In genomic region chr13:50230365-50230978, GRCh38 we compare ENCODE assay signal across 10 cellular contexts.
DNase-seq lines count a peak whose midpoint lies in the region; ATAC-seq and TF ChIP-seq lines count a peak whose summit lies in the region.
"Had no signal": no experiment of that assay in that cellular context is flagged by ENCODE, and none has a peak within 500 bp of the region (broad histone marks: within the 10 kb centered on the region; RNA-seq: fewer than 3 reads in every experiment).

No MANE protein-coding gene starts in this region.

- H3K36me3 ChIP-seq in adipocyte (ENCODE audit: control insufficient read depth, insufficient read depth, low read length, severe bottlenecking), result no peaks in the 10 kb centered on the region

- peaks cover 29% of the 10 kb centered on the region for H3K4me1 ChIP-seq in adipocyte (ENCODE audit: control insufficient read depth, insufficient read depth, low read length)

- H3K9me3 Mint-ChIP-seq in CD4-positive, alpha-beta T cell, result no peaks in the 10 kb centered on the region

- no peak overlapping the region for H3K4me3 Mint-ChIP-seq in CD4-positive, alpha-beta T cell

- no peak overlapping the region for H3K27ac ChIP-seq in CD4-positive, alpha-beta T cell (ENCODE audit: low read depth, low read length)

- CTCF ChIA-PET in CD4-positive, alpha-beta T cell (lab: Charles Lee), result no interaction called here

- no peak for DNase-seq in CD4-positive, alpha-beta T cell
- peak; percentile 66 for DNase-seq in Jurkat, Clone E6-1 (ENCODE audit: low read depth, low spot score)
- DNase-seq in adipocyte (ENCODE audit: low read depth) (peak; percentile 71), medulla oblongata (ENCODE audit: extremely low spot score) (peak; percentile 72), inferior parietal cortex (ENCODE audit: extremely low spot score) (no peak), OCI-M2 (lab: John Stamatoyannopoulos, UW; ENCODE audit: unreplicated experiment) (no peak)
- DNase-seq: NCI-H187 had no signal

- POLR2A ChIA-PET in CD4-positive, alpha-beta T cell (lab: Charles Lee), result interaction anchor here (0.6 to 2.0 kb wide), 2 partner anchors 119 to 149 kb away, joined by 3 to 4 read pairs; no protein-coding TSS in a partner anchor

- intact Hi-C loops in CD4-positive, alpha-beta T cell (cut with DNase I, micrococcal nuclease), result no loop called here

- H3K27me3 Mint-ChIP-seq in CD4-positive, alpha-beta T cell, result no peaks in the 10 kb centered on the region

- H3K9ac ChIP-seq in adipocyte (ENCODE audit: low read length), result no peak overlapping the region

- TF ChIP-seq CTCF in CD4-positive, alpha-beta T cell (IDR thresholded peaks at IDR 0.05), result no peak

- no peak for ATAC-seq in CD4-positive, alpha-beta T cell (ENCODE audit: poor library complexity)
- no peak for ATAC-seq in HG02763 (IDR thresholded peaks at IDR 0.05; ENCODE audit: unreplicated experiment)
- ATAC-seq in GM18511 (IDR thresholded peaks at IDR 0.05; ENCODE audit: unreplicated experiment), result no peak
- ATAC-seq: HCT116 had no signal

- H3K36me3 Mint-ChIP-seq in CD4-positive, alpha-beta T cell (ENCODE audit: low read depth), result no peaks in the 10 kb centered on the region

- H3K27ac Mint-ChIP-seq in CD4-positive, alpha-beta T cell, result peak overlapping the region; percentile 22

- H3K9me3 ChIP-seq in CD4-positive, alpha-beta T cell (ENCODE audit: control insufficient read depth, low read length), result no peaks in the 10 kb centered on the region
- no peaks in the 10 kb centered on the region for H3K9me3 ChIP-seq in adipocyte (ENCODE audit: control insufficient read depth, low read length)

- H3K4me1 Mint-ChIP-seq in CD4-positive, alpha-beta T cell (ENCODE audit: low read depth), result peaks cover 20% of the 10 kb centered on the region

- no peaks in the 10 kb centered on the region for H3K27me3 ChIP-seq in CD4-positive, alpha-beta T cell (ENCODE audit: control insufficient read depth, insufficient read depth, low read length)
- no peaks in the 10 kb centered on the region for H3K27me3 ChIP-seq in adipocyte (replicated peaks; ENCODE audit: control insufficient read depth, insufficient read depth, low read length)

- no peak overlapping the region for H3K4me3 ChIP-seq in Jurkat, Clone E6-1 (ENCODE audit: low read length)
- H3K4me3 ChIP-seq in adipocyte (ENCODE audit: low read length), result peak overlapping the region; percentile 65

Comparison
In these comparisons a context has a peak if more than half of its experiments do, and no peak if none do; other contexts are left out.
1. DNase-seq: peak in Jurkat, Clone E6-1 (single experiment), adipocyte (single experiment) and medulla oblongata (single experiment); none in CD4-positive, alpha-beta T cell (0 of 10), inferior parietal cortex (single experiment) and OCI-M2 (single experiment).